ENCODE assay signal across 15 cellular contexts in genomic region chr6:10847684-10848083, GRCh38. TPM values are rescaled to one million over a fixed set of nuclear protein-coding genes. Genes with fewer than 3 reads are reported as not detected.
A peak's percentile ranks its signal among the peaks of the same experiment; 100 is the strongest.
DNase-seq lines count a peak whose midpoint lies in the region; FAIRE-seq and TF ChIP-seq lines count a peak whose summit lies in the region.
"Had no signal": no experiment of that assay in that cellular context is flagged by ENCODE, and none has a peak within 500 bp of the region (broad histone marks: within the 10 kb centered on the region; RNA-seq: fewer than 3 reads in every experiment).

No MANE protein-coding gene starts in this region.

- no peaks in the 10 kb centered on the region for H3K36me3 ChIP-seq in astrocyte (ENCODE audit: insufficient read depth, low read length)
- H3K36me3 ChIP-seq in parathyroid adenoma (ENCODE audit: control insufficient read depth, insufficient read depth, low read length) = no peaks in the 10 kb centered on the region
- no peaks in the 10 kb centered on the region for H3K36me3 ChIP-seq in adrenal gland (replicated peaks in 1 of 2)

- H3K4me3 Mint-ChIP-seq in HFFc6 = no peak overlapping the region
- no peak overlapping the region for H3K4me3 Mint-ChIP-seq in astrocyte (ENCODE audit: unreplicated experiment)
- H3K4me3 Mint-ChIP-seq: central memory CD8-positive, alpha-beta T cell; stimulated activated effector memory CD8-positive, alpha-beta T cell treated with anti-CD3 and anti-CD28 coated beads, Interleukin-12 subunit alpha, Interleukin-12 subunit beta, amount 100 ng/mL, for 72 hours had no signal

- WGBS in adrenal gland, 4 donors = 63 to 79% (median 69%) methylated on average over 3 of the region's 3 CpGs

- H3K27me3 ChIP-seq in astrocyte (ENCODE audit: insufficient read depth, low read length) (no peaks in the 10 kb centered on the region), parathyroid adenoma (ENCODE audit: control insufficient read depth, insufficient read depth, low read length) (no peaks in the 10 kb centered on the region), adrenal gland (no peaks in the 10 kb centered on the region)

- H3K4me2 ChIP-seq in astrocyte (ENCODE audit: low read length) = no peak overlapping the region
- H3K4me2 ChIP-seq in parathyroid adenoma (ENCODE audit: low read length) = no peak overlapping the region

- H3K9ac ChIP-seq in astrocyte (ENCODE audit: low read length) = no peak overlapping the region
- H3K9ac ChIP-seq in parathyroid adenoma = no peak overlapping the region

- H2AFZ ChIP-seq in astrocyte (ENCODE audit: low read depth, low read length) = no peak overlapping the region
- H2AFZ ChIP-seq in parathyroid adenoma = no peak overlapping the region

- H3K27me3 Mint-ChIP-seq in HFFc6 (ENCODE audit: insufficient read depth) = peaks cover 5% of the 10 kb centered on the region
- peaks cover 2% of the 10 kb centered on the region for H3K27me3 Mint-ChIP-seq in astrocyte (ENCODE audit: low read depth, unreplicated experiment)

- DNase-seq in NCI-H2227 (lab: John Stamatoyannopoulos, UW; ENCODE audit: unreplicated experiment) (peak; percentile 2), NCI-H2227 treated with DMSO at 0.1 percent for 48 hours (lab: John Stamatoyannopoulos, UW) (no peak), HFFc6 (no peak), astrocyte (ENCODE audit: low read depth) (no peak), adrenal gland (no peak), NCI-H1417 treated with DMSO at 0.1 percent for 48 hours (lab: John Stamatoyannopoulos, UW) (no peak)
- no peak for DNase-seq in effector CD4-positive, alpha-beta T cell
- DNase-seq: NCI-H2029 had no signal

- H3K9me3 ChIP-seq in astrocyte (ENCODE audit: insufficient read depth, low read depth, low read length) (no peaks in the 10 kb centered on the region), parathyroid adenoma (ENCODE audit: control insufficient read depth, low read length) (no peaks in the 10 kb centered on the region), adrenal gland (replicated peaks in 1 of 3) (no peaks in the 10 kb centered on the region)

- H3K4me3 ChIP-seq in astrocyte (ENCODE audit: insufficient read depth, low read depth, low read length) (no peak overlapping the region), parathyroid adenoma (ENCODE audit: low read depth, low read length) (no peak overlapping the region), adrenal gland (no peak overlapping the region)
- H3K4me3 ChIP-seq: skin epidermis had no signal

- H3K9me3 Mint-ChIP-seq in HFFc6 (no peaks in the 10 kb centered on the region), astrocyte (ENCODE audit: unreplicated experiment) (no peaks in the 10 kb centered on the region)
- H3K9me3 Mint-ChIP-seq: central memory CD8-positive, alpha-beta T cell; stimulated activated effector memory CD8-positive, alpha-beta T cell treated with anti-CD3 and anti-CD28 coated beads, Interleukin-12 subunit alpha, Interleukin-12 subunit beta, amount 100 ng/mL, for 72 hours had no signal

- no peaks in the 10 kb centered on the region for H3K4me1 Mint-ChIP-seq in HFFc6 (ENCODE audit: low read depth)
- H3K4me1 Mint-ChIP-seq in astrocyte (ENCODE audit: low read depth, unreplicated experiment) = no peaks in the 10 kb centered on the region
- H3K4me1 Mint-ChIP-seq: central memory CD8-positive, alpha-beta T cell; stimulated activated effector memory CD8-positive, alpha-beta T cell treated with anti-CD3 and anti-CD28 coated beads, Interleukin-12 subunit alpha, Interleukin-12 subunit beta, amount 100 ng/mL, for 72 hours had no signal

- H3K4me1 ChIP-seq in astrocyte (ENCODE audit: insufficient read depth, low read length) (no peaks in the 10 kb centered on the region), parathyroid adenoma (peaks cover 30% of the 10 kb centered on the region), adrenal gland (replicated peaks in 1 of 2) (no peaks in the 10 kb centered on the region)

- no peak for FAIRE-seq in astrocyte (lab: Jason Lieb, UNC)
- FAIRE-seq: GM18507 had no signal

- H3K27ac Mint-ChIP-seq in HFFc6 (no peak overlapping the region), astrocyte (ENCODE audit: unreplicated experiment) (no peak overlapping the region)
- H3K27ac Mint-ChIP-seq: stimulated activated effector memory CD8-positive, alpha-beta T cell treated with anti-CD3 and anti-CD28 coated beads, Interleukin-12 subunit alpha, Interleukin-12 subunit beta, amount 100 ng/mL, for 72 hours had no signal

- H3K79me2 ChIP-seq in astrocyte (ENCODE audit: insufficient read depth, low read length) = no peaks in the 10 kb centered on the region
- no peaks in the 10 kb centered on the region for H3K79me2 ChIP-seq in parathyroid adenoma

- H4K20me1 ChIP-seq in astrocyte (ENCODE audit: insufficient read depth, low read length) = no peaks in the 10 kb centered on the region

- H3K36me3 Mint-ChIP-seq in HFFc6 (ENCODE audit: low read depth) = no peaks in the 10 kb centered on the region
- H3K36me3 Mint-ChIP-seq in astrocyte (ENCODE audit: low read depth, unreplicated experiment) = no peaks in the 10 kb centered on the region
- H3K36me3 Mint-ChIP-seq: stimulated activated effector memory CD8-positive, alpha-beta T cell treated with anti-CD3 and anti-CD28 coated beads, Interleukin-12 subunit alpha, Interleukin-12 subunit beta, amount 100 ng/mL, for 72 hours had no signal

- intact Hi-C loops in adrenal gland (cut with DNase I) = no loop called here

- no peak for TF ChIP-seq POLR2A in adrenal gland (IDR thresholded peaks at IDR 0.05)

- H3K27ac ChIP-seq in astrocyte (ENCODE audit: low read depth, low read length) (no peak overlapping the region), parathyroid adenoma (peak overlapping the region; percentile 100), adrenal gland (no peak overlapping the region)
- H3K27ac ChIP-seq: skin epidermis had no signal

- TF ChIP-seq CTCF in HFFc6 (IDR thresholded peaks at IDR 0.05) (peak; percentile 54), astrocyte (IDR thresholded peaks at IDR 0.05; ENCODE audit: insufficient read depth, low read depth, low read length) (peak; percentile 27), parathyroid adenoma (IDR thresholded peaks at IDR 0.05) (peak; percentile 74), adrenal gland (IDR thresholded peaks at IDR 0.05) (peak in 1 of 6 experiments; percentile 19)

RNA-seq across cellular contexts. Expression of gene MAK, which starts 9.3 kb away (rescaled TPM):
- not detected for total RNA-seq in HFFc6 (2021; fragmentation: NEBNext Ultra II Directional; extraction: Animal tissue kit (Norgen Biotek cat#: 25700))
- total RNA-seq in astrocyte (0.05 TPM in 1 of 2 replicates, not detected in the other), adrenal gland (under 1 TPM in 5 of 8 donors, not detected in 3; under 0.01 to 0.43 (median 0.19) TPM)
- polyA plus RNA-seq in adrenal gland = under 1 TPM; 0.07 to 0.13 (median 0.08) TPM
- polyA plus RNA-seq: BJ had no signal

RNA-seq across cellular contexts. Expression of gene GCM2, which starts 34.2 kb away (rescaled TPM):
- total RNA-seq in HFFc6 (2021; fragmentation: NEBNext Ultra II Directional; extraction: Animal tissue kit (Norgen Biotek cat#: 25700)) = not detected
- total RNA-seq in astrocyte = not detected in 2 replicates
- not detected for total RNA-seq in adrenal gland
- polyA plus RNA-seq in adrenal gland = not detected
- total RNA-seq: T-helper 1 cell treated with Interleukin-12 subunit alpha and Interleukin-12 subunit beta and Interleukin-4 antibody, amounts not matched to agents 30 ng/mL and 1 ng/mL, for 36 hours had no signal
- polyA plus RNA-seq: BJ had no signal

RNA-seq across cellular contexts. Expression of gene SYCP2L, which starts 39.2 kb away (rescaled TPM):
- not detected for total RNA-seq in HFFc6 (2021; fragmentation: NEBNext Ultra II Directional; extraction: Animal tissue kit (Norgen Biotek cat#: 25700))
- 3.4 and 6.4 TPM in 2 replicates for total RNA-seq in astrocyte
- 1 to 10 TPM in 1 of 8 donors, under 1 TPM in 5, not detected in 2; 0.24 to 1.6 (median 0.42) TPM for total RNA-seq in adrenal gland
- 1 to 10 TPM in 1 of 3 donors, under 1 TPM in 2; 0.09 to 1.0 (median 0.84) TPM for polyA plus RNA-seq in adrenal gland
- total RNA-seq: T-helper 1 cell treated with Interleukin-12 subunit alpha and Interleukin-12 subunit beta and Interleukin-4 antibody, amounts not matched to agents 30 ng/mL and 1 ng/mL, for 36 hours had no signal
